Comparison of ENCODE assay signal across 8 cellular contexts in the genomic region with DNA sequence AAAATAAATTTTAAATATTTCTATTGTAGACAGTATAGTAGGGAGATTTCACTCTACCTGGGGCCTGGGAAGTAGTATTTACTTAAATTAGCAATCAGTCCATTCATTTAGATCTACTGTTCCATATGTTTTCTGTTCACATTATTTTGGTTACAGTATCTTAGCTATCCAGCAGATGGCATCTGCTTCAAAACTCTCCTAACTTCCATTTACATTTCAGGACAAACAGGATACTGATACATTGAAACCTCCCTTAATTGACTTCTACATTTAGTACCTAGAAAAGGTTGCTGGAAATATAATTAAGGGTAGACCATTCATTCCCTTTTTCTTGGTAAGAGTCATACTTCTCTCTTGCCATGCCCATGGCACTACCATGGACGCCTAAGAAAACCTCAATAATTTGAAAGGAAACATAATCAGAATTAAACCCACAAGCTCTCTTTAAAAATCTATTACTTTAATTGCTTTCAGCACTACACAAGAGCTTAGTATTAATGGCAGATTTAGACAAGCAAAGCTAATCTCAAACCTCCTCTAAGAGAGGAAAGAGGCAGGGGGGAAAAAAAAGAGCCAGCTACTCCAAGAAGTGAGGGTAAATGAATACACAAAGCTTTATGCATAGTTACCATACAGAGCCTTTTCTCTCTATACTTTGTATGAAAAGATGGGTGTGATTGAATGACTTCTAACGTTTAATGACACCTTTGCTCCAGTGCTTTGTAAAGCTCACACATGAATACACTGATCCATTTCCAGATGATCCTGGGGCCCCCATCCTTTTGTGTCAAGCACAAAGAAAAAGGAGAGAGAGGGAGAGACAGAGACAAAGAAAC.
DNase-seq lines count a peak whose midpoint lies in the region; ATAC-seq, FAIRE-seq and TF ChIP-seq lines count a peak whose summit lies in the region.

No MANE protein-coding gene starts in this region.

- CTCF ChIA-PET in HepG2 (lab: Yijun Ruan, JAX; ENCODE audit: low intra/inter-chr PET ratio, low total read pairs) = interaction anchor here (0.8 to 2.1 kb wide), 3 partner anchors 288 to 372 kb away, joined by 3 to 14 read pairs (median 3); a partner anchor contains a TSS

- no peaks in the 10 kb centered on the region for H3K27me3 ChIP-seq in ACC112 (ENCODE audit: insufficient read depth, low read length)
- H3K27me3 ChIP-seq in HepG2 (ENCODE audit: control insufficient read depth in 1 of 2, insufficient read depth in 2 of 2, low read length in 2 of 2) = no peaks in the 10 kb centered on the region

- peak; percentile 8 for FAIRE-seq in HepG2 (lab: Jason Lieb, UNC)
- FAIRE-seq in urothelium cell line (lab: Jason Lieb, UNC) = no peak

- no peak overlapping the region for H3K4me2 ChIP-seq in HepG2 (ENCODE audit: low read depth, low read length)

- TF ChIP-seq RAD21 in HepG2 (CRISPR knock-in tag; IDR thresholded peaks at IDR 0.05) = peak; percentile 50; the same call in 1 of the 2 replicates

- no peak overlapping the region for H3K9ac ChIP-seq in HepG2 (ENCODE audit: insufficient read depth, low read depth, low read length)

- H3K27ac ChIP-seq in ACC112 (ENCODE audit: low read depth, low read length) (peak overlapping the region; percentile 77), HepG2 (ENCODE audit: extremely low read length, insufficient read depth, low read length) (peak overlapping the region; percentile 7)

- H2AFZ ChIP-seq in ACC112 (ENCODE audit: low read length, unreplicated experiment) (peak overlapping the region; percentile 15), HepG2 (ENCODE audit: low read length) (no peak overlapping the region)

- H3K36me3 ChIP-seq in ACC112 (ENCODE audit: insufficient read depth, low read length) = peaks cover 5% of the 10 kb centered on the region; the same call in 1 of the 2 replicates
- H3K36me3 ChIP-seq in HepG2 (replicated peaks in 1 of 2; ENCODE audit: control insufficient read depth in 1 of 2, insufficient read depth in 2 of 2, low read length in 2 of 2) = peaks cover 3 to 6% of the 10 kb centered on the region in 2 experiments; a peak in 4 of 5 replicates

- no peak overlapping the region; the same call in 1 of the 2 replicates for H3K4me3 ChIP-seq in ACC112 (ENCODE audit: low read depth, low read length)
- H3K4me3 ChIP-seq in GM12865 (ENCODE audit: low read depth, low read length) = no peak overlapping the region
- H3K4me3 ChIP-seq in cardiac fibroblast (replicated peaks in 1 of 2; ENCODE audit: low read depth in 2 of 2, low read length in 2 of 2) = no peak overlapping the region
- H3K4me3 ChIP-seq in HepG2 (replicated peaks in 1 of 3; ENCODE audit: insufficient read depth in 1 of 3, low read depth in 2 of 3, low read length in 3 of 3) = no peak overlapping the region

- peak; percentile 47 for ATAC-seq in HepG2
- ATAC-seq in HG02623 (IDR thresholded peaks at IDR 0.05; ENCODE audit: unreplicated experiment) = no peak
- no peak for ATAC-seq in HG03442 (IDR thresholded peaks at IDR 0.05; ENCODE audit: unreplicated experiment)

- DNase-seq in GM12865 (ENCODE audit: low read depth) (peak; percentile 27), NCI-H526 treated with DMSO at 0.1 percent for 48 hours (lab: John Stamatoyannopoulos, UW) (peak; percentile 80), cardiac fibroblast (ENCODE audit: low read depth in 2 of 2) (peak; percentile 64 to 73), HepG2 (ENCODE audit: low spot score) (peak; percentile 44), urothelium cell line (ENCODE audit: low spot score) (peak; percentile 31)

- peak; percentile 38 for TF ChIP-seq CTCF in GM12865 (IDR thresholded peaks at IDR 0.05; ENCODE audit: insufficient read depth, low read depth, low read length, missing control alignments)
- TF ChIP-seq CTCF in cardiac fibroblast (IDR thresholded peaks at IDR 0.05; ENCODE audit: low read depth, low read length) = peak; percentile 56
- TF ChIP-seq CTCF in HepG2 (CRISPR knock-in tag; IDR thresholded peaks at IDR 0.05) = peak; percentile 65

- H4K20me1 ChIP-seq in HepG2 (ENCODE audit: insufficient read depth, low read length) = no peaks in the 10 kb centered on the region

- H3K4me1 ChIP-seq in ACC112 (ENCODE audit: control insufficient read depth, insufficient read depth, low read length, unreplicated experiment) = peaks cover 62% of the 10 kb centered on the region
- H3K4me1 ChIP-seq in HepG2 (ENCODE audit: insufficient read depth, low read length) = peaks cover 57% of the 10 kb centered on the region

- peaks cover 45% of the 10 kb centered on the region for H3K79me2 ChIP-seq in ACC112 (ENCODE audit: control insufficient read depth, insufficient read depth, low read length, unreplicated experiment)
- H3K79me2 ChIP-seq in HepG2 (ENCODE audit: insufficient read depth, low read length) = no peaks in the 10 kb centered on the region

- TF ChIP-seq POLR2A in HepG2 (IDR thresholded peaks at IDR 0.05; ENCODE audit: insufficient read depth in 1 of 2, low read depth in 2 of 2, low read length in 2 of 2) = no peak

- in situ Hi-C loops in HepG2 (cut with HindIII; ENCODE audit: extremely low pct_ligation_motif_present, low pct_unique_long_range_greater_than_20kb) = no loop called here

- WGBS in HepG2 (ENCODE audit: low lambda C conversion rate) = 85% methylated on average over 2 of the region's 2 CpGs

- no peaks in the 10 kb centered on the region for H3K9me3 ChIP-seq in HepG2 (ENCODE audit: low read length)

- TF ChIP-seq EP300 in HepG2 (IDR thresholded peaks at IDR 0.05; ENCODE audit: low read depth in 2 of 2, low read length in 2 of 2) = no peak
- no peak for TF ChIP-seq EP300 in HepG2 (CRISPR knock-in tag; IDR thresholded peaks at IDR 0.05; ENCODE audit: borderline replicate concordance)

- no TSS peak for BruUV-seq in HepG2 (replicated peaks; lab: Mats Ljungman, UMichigan)

- intact Hi-C loops in HepG2 (cut with micrococcal nuclease; ENCODE audit: unreplicated experiment) = loop anchor here (1.0 to 10.0 kb wide), 3 partner anchors 220 to 338 kb away; a partner anchor contains a TSS

- POLR2A ChIA-PET in HepG2 (lab: Yijun Ruan, JAX) = interaction anchor here (0.6 to 1.4 kb wide), 4 partner anchors 39 to 288 kb away, joined by 3 to 7 read pairs (median 3); a partner anchor contains a TSS

TF ChIP-seq in HepG2, 621 proteins besides CTCF, POLR2A, EP300 and RAD21 (continues in another document):
- peak; percentile 78 for TF ChIP-seq SMC3 (IDR thresholded peaks at IDR 0.05; ENCODE audit: low read length)
- TF ChIP-seq, protein P1, sequence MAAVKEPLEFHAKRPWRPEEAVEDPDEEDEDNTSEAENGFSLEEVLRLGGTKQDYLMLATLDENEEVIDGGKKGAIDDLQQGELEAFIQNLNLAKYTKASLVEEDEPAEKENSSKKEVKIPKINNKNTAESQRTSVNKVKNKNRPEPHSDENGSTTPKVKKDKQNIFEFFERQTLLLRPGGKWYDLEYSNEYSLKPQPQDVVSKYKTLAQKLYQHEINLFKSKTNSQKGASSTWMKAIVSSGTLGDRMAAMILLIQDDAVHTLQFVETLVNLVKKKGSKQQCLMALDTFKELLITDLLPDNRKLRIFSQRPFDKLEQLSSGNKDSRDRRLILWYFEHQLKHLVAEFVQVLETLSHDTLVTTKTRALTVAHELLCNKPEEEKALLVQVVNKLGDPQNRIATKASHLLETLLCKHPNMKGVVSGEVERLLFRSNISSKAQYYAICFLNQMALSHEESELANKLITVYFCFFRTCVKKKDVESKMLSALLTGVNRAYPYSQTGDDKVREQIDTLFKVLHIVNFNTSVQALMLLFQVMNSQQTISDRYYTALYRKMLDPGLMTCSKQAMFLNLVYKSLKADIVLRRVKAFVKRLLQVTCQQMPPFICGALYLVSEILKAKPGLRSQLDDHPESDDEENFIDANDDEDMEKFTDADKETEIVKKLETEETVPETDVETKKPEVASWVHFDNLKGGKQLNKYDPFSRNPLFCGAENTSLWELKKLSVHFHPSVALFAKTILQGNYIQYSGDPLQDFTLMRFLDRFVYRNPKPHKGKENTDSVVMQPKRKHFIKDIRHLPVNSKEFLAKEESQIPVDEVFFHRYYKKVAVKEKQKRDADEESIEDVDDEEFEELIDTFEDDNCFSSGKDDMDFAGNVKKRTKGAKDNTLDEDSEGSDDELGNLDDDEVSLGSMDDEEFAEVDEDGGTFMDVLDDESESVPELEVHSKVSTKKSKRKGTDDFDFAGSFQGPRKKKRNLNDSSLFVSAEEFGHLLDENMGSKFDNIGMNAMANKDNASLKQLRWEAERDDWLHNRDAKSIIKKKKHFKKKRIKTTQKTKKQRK (IDR thresholded peaks at IDR 0.05; ENCODE audit: low read length) = no peak
- TF ChIP-seq, protein P2, sequence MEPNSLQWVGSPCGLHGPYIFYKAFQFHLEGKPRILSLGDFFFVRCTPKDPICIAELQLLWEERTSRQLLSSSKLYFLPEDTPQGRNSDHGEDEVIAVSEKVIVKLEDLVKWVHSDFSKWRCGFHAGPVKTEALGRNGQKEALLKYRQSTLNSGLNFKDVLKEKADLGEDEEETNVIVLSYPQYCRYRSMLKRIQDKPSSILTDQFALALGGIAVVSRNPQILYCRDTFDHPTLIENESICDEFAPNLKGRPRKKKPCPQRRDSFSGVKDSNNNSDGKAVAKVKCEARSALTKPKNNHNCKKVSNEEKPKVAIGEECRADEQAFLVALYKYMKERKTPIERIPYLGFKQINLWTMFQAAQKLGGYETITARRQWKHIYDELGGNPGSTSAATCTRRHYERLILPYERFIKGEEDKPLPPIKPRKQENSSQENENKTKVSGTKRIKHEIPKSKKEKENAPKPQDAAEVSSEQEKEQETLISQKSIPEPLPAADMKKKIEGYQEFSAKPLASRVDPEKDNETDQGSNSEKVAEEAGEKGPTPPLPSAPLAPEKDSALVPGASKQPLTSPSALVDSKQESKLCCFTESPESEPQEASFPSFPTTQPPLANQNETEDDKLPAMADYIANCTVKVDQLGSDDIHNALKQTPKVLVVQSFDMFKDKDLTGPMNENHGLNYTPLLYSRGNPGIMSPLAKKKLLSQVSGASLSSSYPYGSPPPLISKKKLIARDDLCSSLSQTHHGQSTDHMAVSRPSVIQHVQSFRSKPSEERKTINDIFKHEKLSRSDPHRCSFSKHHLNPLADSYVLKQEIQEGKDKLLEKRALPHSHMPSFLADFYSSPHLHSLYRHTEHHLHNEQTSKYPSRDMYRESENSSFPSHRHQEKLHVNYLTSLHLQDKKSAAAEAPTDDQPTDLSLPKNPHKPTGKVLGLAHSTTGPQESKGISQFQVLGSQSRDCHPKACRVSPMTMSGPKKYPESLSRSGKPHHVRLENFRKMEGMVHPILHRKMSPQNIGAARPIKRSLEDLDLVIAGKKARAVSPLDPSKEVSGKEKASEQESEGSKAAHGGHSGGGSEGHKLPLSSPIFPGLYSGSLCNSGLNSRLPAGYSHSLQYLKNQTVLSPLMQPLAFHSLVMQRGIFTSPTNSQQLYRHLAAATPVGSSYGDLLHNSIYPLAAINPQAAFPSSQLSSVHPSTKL (CRISPR knock-in tag; IDR thresholded peaks at IDR 0.05) = peak; percentile 20; the same call in 1 of the 2 replicates
- TF ChIP-seq STAG1 (CRISPR knock-in tag; IDR thresholded peaks at IDR 0.05) = peak; percentile 74
- TF ChIP-seq ESRRA (CRISPR knock-in tag; IDR thresholded peaks at IDR 0.05; ENCODE audit: low read depth) = no peak

Comparison
In these comparisons a context has a peak if more than half of its experiments do, and no peak if none do; other contexts are left out.
1. DNase-seq: peak in every context shown above with its lines; median percentile 80 in NCI-H526 treated with DMSO at 0.1 percent for 48 hours; 68 in cardiac fibroblast; 44 in HepG2; 31 in urothelium cell line; 27 in GM12865.